ENCODE assay signal across 8 cellular contexts in the genomic region with DNA sequence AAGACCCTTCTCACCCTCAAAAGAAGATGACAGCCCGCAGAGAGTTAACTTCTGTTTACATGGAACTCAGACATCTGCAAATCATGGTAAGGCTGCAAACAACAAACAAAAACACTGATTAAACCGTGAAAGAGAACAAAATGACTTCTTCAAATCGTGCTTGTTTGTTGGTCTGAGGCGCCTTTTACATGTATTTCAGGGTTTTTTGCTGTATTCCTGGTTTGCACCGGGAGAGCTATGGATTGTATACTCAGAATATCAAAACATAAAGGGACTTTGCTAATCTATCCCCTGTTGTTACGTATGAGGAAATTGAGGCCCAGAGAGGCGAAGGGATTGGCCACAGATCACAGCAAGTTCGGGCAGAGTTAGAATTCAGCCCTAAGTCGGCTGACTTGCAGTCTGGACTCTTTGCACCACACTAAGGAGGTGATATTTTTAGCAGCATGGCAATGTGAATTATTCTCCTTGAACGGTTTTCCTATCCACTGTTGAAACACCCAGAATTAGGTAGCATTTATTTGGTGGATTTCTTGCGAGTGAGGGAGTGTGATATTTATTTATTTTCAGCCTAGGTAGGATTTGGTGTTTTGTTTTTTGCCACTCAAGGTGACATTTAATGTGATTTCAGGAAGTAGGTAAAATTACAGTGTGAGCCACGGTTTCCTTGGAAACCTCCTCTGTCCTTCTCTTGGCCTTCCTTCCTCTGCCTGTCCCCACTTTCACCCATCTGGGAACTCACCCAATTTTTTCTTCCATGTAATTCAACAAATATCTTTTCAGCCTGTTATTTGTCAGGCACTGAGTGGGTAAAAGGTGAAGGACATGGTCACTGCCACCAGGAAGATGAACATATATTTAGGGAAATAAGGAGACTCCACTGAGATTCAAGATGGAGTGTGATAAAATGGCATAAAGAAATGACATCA. TPM values are rescaled to one million over a fixed set of nuclear protein-coding genes. Genes with fewer than 3 reads are reported as not detected.
DNase-seq lines count a peak whose midpoint lies in the region; ATAC-seq and TF ChIP-seq lines count a peak whose summit lies in the region.

No MANE protein-coding gene starts in this region.

- peak overlapping the region; percentile 39 for H3K14ac ChIP-seq in IMR-90 (replicated peaks; ENCODE audit: low read depth, low read length)

- H3K56ac ChIP-seq in IMR-90 (ENCODE audit: extremely low read depth, insufficient read depth, low read length) = peak overlapping the region; percentile 42

- H4K8ac ChIP-seq in IMR-90 (ENCODE audit: low read depth in 2 of 2, low read length in 2 of 2) = peak overlapping the region; percentile 71 to 81

- peaks cover 34 to 41% of the 10 kb centered on the region in 2 experiments for H3K79me1 ChIP-seq in IMR-90 (ENCODE audit: low read depth in 1 of 2, low read length in 2 of 2)

- peak overlapping the region; percentile 95 to 100 (median 98) for H3K4me3 Mint-ChIP-seq in naive thymus-derived CD8-positive, alpha-beta T cell

- no peak overlapping the region for H2AK9ac ChIP-seq in IMR-90 (replicated peaks; ENCODE audit: low read depth, low read length, poor library complexity)

- no peak overlapping the region for H3K18ac ChIP-seq in IMR-90 (ENCODE audit: low read depth, low read length)

- H3K9me1 ChIP-seq in IMR-90 (ENCODE audit: insufficient read depth, low read length) = peaks cover 5% of the 10 kb centered on the region

- POLR2A ChIA-PET in IMR-90 (lab: Charles Lee; ENCODE audit: unreplicated experiment) = no interaction called here
- POLR2A ChIA-PET in naive thymus-derived CD8-positive, alpha-beta T cell (lab: Charles Lee) = interaction anchor here (0.6 to 1.5 kb wide), 3 partner anchors 71 to 318 kb away, joined by 3 to 6 read pairs (median 5); partner anchors contain the start of genes NCL and PTMA

- DNase-seq in COLO668 (lab: John Stamatoyannopoulos, UW; ENCODE audit: unreplicated experiment) (peak; percentile 20), IMR-90 (peak; percentile 42), epithelial cell of proximal tubule (ENCODE audit: low read depth) (no peak), NCI-H524 treated with DMSO at 0.1 percent for 48 hours (lab: John Stamatoyannopoulos, UW) (no peak)
- DNase-seq in naive thymus-derived CD8-positive, alpha-beta T cell = peak in 2 of 10 donors; percentile 19 to 33

- peak overlapping the region; percentile 54 for H3K9ac ChIP-seq in IMR-90 (ENCODE audit: low read depth, low read length)

- ATAC-seq in IMR-90 (ENCODE audit: low read depth) (no peak), GM21447 (IDR thresholded peaks at IDR 0.05; ENCODE audit: unreplicated experiment) (no peak), HG02970 (IDR thresholded peaks at IDR 0.05; ENCODE audit: low FRiP score, unreplicated experiment) (no peak)
- ATAC-seq in naive thymus-derived CD8-positive, alpha-beta T cell = no peak

- intact Hi-C loops in IMR-90 (cut with micrococcal nuclease) = loop anchor here (2.0 to 10.0 kb wide), 3 partner anchors 65 to 169 kb away; no protein-coding TSS in a partner anchor

- peak overlapping the region; percentile 11; the same call in 1 of the 2 replicates for H3K23ac ChIP-seq in IMR-90 (ENCODE audit: low read depth, low read length)

- H3K27me3 ChIP-seq in IMR-90 (ENCODE audit: control insufficient read depth, insufficient read depth, low read length) = no peaks in the 10 kb centered on the region

- H3K36me3 ChIP-seq in IMR-90 (ENCODE audit: control insufficient read depth, insufficient read depth, low read length) = no peaks in the 10 kb centered on the region

- H2BK15ac ChIP-seq in IMR-90 (ENCODE audit: low read depth, low read length) = no peak overlapping the region

- TF ChIP-seq CTCF in IMR-90 (conservative IDR thresholded peaks at IDR 0.05; ENCODE audit: low read depth, low read length) (no peak), VCaP (conservative IDR thresholded peaks at IDR 0.05) (no peak), epithelial cell of proximal tubule (conservative IDR thresholded peaks at IDR 0.05; ENCODE audit: low read depth, low read length) (no peak)

- no peaks in the 10 kb centered on the region for H3K9me3 Mint-ChIP-seq in naive thymus-derived CD8-positive, alpha-beta T cell

- H2BK5ac ChIP-seq in IMR-90 (ENCODE audit: low read depth, low read length, poor library complexity, severe bottlenecking) = peak overlapping the region; percentile 14

- H4K20me1 ChIP-seq in IMR-90 (ENCODE audit: insufficient read depth, low read length) = 0 out of 2 replicates have a peak, but pooled peaks cover 6% of the 10 kb centered on the region

- H2BK120ac ChIP-seq in IMR-90 (ENCODE audit: low read depth, low read length) = no peak overlapping the region

- peak overlapping the region; percentile 37; the same call in 1 of the 2 replicates for H4K91ac ChIP-seq in IMR-90 (ENCODE audit: insufficient read depth, low read depth, low read length)

- dilution Hi-C loops in IMR-90 (cut with HindIII; ENCODE audit: low sequenced_read_pairs, unreplicated experiment) = no loop called here

- no peak for TF ChIP-seq POLR2A in IMR-90 (IDR thresholded peaks at IDR 0.05; ENCODE audit: low read depth, low read length)

- in situ Hi-C loops in IMR-90 (cut with MboI; ENCODE audit: low sequenced_read_pairs) = loop anchor here (5.0 kb wide), 1 partner anchor 170 kb away; no protein-coding TSS in a partner anchor

- H3K4me3 ChIP-seq in IMR-90 (ENCODE audit: insufficient read depth, low read depth, low read length) (peak overlapping the region; percentile 60), epithelial cell of proximal tubule (ENCODE audit: low read depth, low read length) (peak overlapping the region; percentile 84)

- H3K4me2 ChIP-seq in IMR-90 (ENCODE audit: low read depth, low read length) = peak overlapping the region; percentile 83

- H2AK5ac ChIP-seq in IMR-90 (ENCODE audit: low read depth, low read length) = no peak overlapping the region

- no peaks in the 10 kb centered on the region for H3K27me3 Mint-ChIP-seq in naive thymus-derived CD8-positive, alpha-beta T cell

- BruUV-seq in IMR-90 (replicated peaks; lab: Mats Ljungman, UMichigan) = no TSS peak

- WGBS in IMR-90 (ENCODE audit: extremely low coverage in 2 of 2, insufficient read length in 1 of 2), 2 experiments = no CpG with 5 or more reads among the region's 12 CpGs

- H3K9me3 ChIP-seq in IMR-90 (ENCODE audit: control insufficient read depth, insufficient read depth, low read length) = no peaks in the 10 kb centered on the region

- peaks cover 39 to 74% (median 70%) of the 10 kb centered on the region in 4 donors for H3K4me1 Mint-ChIP-seq in naive thymus-derived CD8-positive, alpha-beta T cell

- peak overlapping the region; percentile 93 to 98 (median 96) for H3K27ac Mint-ChIP-seq in naive thymus-derived CD8-positive, alpha-beta T cell

- H3K4ac ChIP-seq in IMR-90 (ENCODE audit: low read depth, low read length) = peak overlapping the region; percentile 47

- TF ChIP-seq RAD21 in IMR-90 (IDR thresholded peaks at IDR 0.05; ENCODE audit: low read length) = no peak

- H3K4me1 ChIP-seq in IMR-90 (ENCODE audit: control insufficient read depth, insufficient read depth, low read length) = peaks cover 9% of the 10 kb centered on the region

- no peaks in the 10 kb centered on the region for H3K36me3 Mint-ChIP-seq in naive thymus-derived CD8-positive, alpha-beta T cell

- H4K5ac ChIP-seq in IMR-90 (ENCODE audit: low read depth, low read length) = peak overlapping the region; percentile 18

- H3K27ac ChIP-seq in IMR-90 (ENCODE audit: insufficient read depth, low read length) = peak overlapping the region; percentile 10; the same call in 1 of the 2 replicates
- peak overlapping the region; percentile 75 for H3K27ac ChIP-seq in VCaP

- CTCF ChIA-PET in IMR-90 (lab: Yijun Ruan, JAX) = interaction anchor here (0.7 kb wide), 1 partner anchor 52 kb away, joined by 3 read pairs; no protein-coding TSS in a partner anchor

- peak overlapping the region; percentile 98 for H2AFZ ChIP-seq in IMR-90 (replicated peaks; ENCODE audit: low read length, poor library complexity)

- H2BK20ac ChIP-seq in IMR-90 (ENCODE audit: low read depth, low read length) = no peak overlapping the region

TF ChIP-seq in IMR-90, 13 proteins besides CTCF, POLR2A, EP300 and RAD21:
- TF ChIP-seq MAFK (IDR thresholded peaks at IDR 0.05; ENCODE audit: low read depth, low read length) = no peak
- no peak for TF ChIP-seq FOS (IDR thresholded peaks at IDR 0.05; ENCODE audit: low read depth, low read length)
- no peak for TF ChIP-seq MAZ (IDR thresholded peaks at IDR 0.05; ENCODE audit: borderline replicate concordance, low read depth, low read length)
- no peak for TF ChIP-seq RFX5 (IDR thresholded peaks at IDR 0.05; ENCODE audit: low read depth, low read length)

RNA-seq across cellular contexts. Expression of gene PDE6D, which starts 1.0 kb away (rescaled TPM):
- total RNA-seq in IMR-90 (2012; rRNA removed) (13.6 and 13.8 TPM in 2 replicates), epithelial cell of proximal tubule (28.5 and 32.9 TPM in 2 replicates)
- 24.3 and 24.7 TPM in 2 replicates for polyA plus RNA-seq in IMR-90 (2012; rRNA removed)
- polyA plus RNA-seq in IMR-90 (2012; cell fraction: cytosol; rRNA removed) = 18.6 and 19.9 TPM in 2 replicates
- polyA plus RNA-seq in IMR-90 (2012; cell fraction: nucleus; rRNA removed; ENCODE audit: low replicate concordance) = 4.8 and 13.5 TPM in 2 replicates
- total RNA-seq in naive thymus-derived CD8-positive, alpha-beta T cell = 10 to 100 TPM; 24.7 to 30.6 TPM
- 10 to 100 TPM; 47.9 to 59.5 (median 51.4) TPM for polyA plus RNA-seq in naive thymus-derived CD8-positive, alpha-beta T cell

RNA-seq across cellular contexts. Expression of gene COPS7B, which starts 4.2 kb away (rescaled TPM):
- total RNA-seq in IMR-90 (2012; rRNA removed) = 22.2 and 23.1 TPM in 2 replicates
- 52.8 and 54.1 TPM in 2 replicates for polyA plus RNA-seq in IMR-90 (2012; rRNA removed)
- polyA plus RNA-seq in IMR-90 (2012; cell fraction: cytosol; rRNA removed) = 34.2 and 39.9 TPM in 2 replicates
- 148 and 204 TPM in 2 replicates for polyA plus RNA-seq in IMR-90 (2012; cell fraction: nucleus; rRNA removed; ENCODE audit: low replicate concordance)
- 18.2 and 28.9 TPM in 2 replicates for total RNA-seq in epithelial cell of proximal tubule
- 10 to 100 TPM; 55.8 to 57.7 TPM for total RNA-seq in naive thymus-derived CD8-positive, alpha-beta T cell
- 10 to 100 TPM; 30.0 to 41.0 (median 32.6) TPM for polyA plus RNA-seq in naive thymus-derived CD8-positive, alpha-beta T cell

Comparison
In these comparisons a context has a peak if more than half of its experiments do, and no peak if none do; other contexts are left out.
1. DNase-seq: peak in COLO668 (single experiment) and IMR-90 (single experiment); none in epithelial cell of proximal tubule (single experiment) and NCI-H524 treated with DMSO at 0.1 percent for 48 hours (single experiment).